In genomic region chr3:42546691-42547213, GRCh38 we compare ENCODE assay signal across 13 cellular contexts. TPM values are rescaled to one million over a fixed set of nuclear protein-coding genes. Genes with fewer than 3 reads are reported as not detected.
DNase-seq lines count a peak whose midpoint lies in the region; ATAC-seq and TF ChIP-seq lines count a peak whose summit lies in the region.
"Had no signal": no experiment of that assay in that cellular context is flagged by ENCODE, and none has a peak within 500 bp of the region (broad histone marks: within the 10 kb centered on the region; RNA-seq: fewer than 3 reads in every experiment).

No MANE protein-coding gene starts in this region.

- H3K4me3 Mint-ChIP-seq in CD4-positive, CD25-positive, alpha-beta regulatory T cell = no peak overlapping the region
- no peak overlapping the region for H3K4me3 Mint-ChIP-seq in CD4-positive, alpha-beta memory T cell
- H3K4me3 Mint-ChIP-seq: CD14-positive monocyte had no signal

- H3K27ac Mint-ChIP-seq in CD4-positive, CD25-positive, alpha-beta regulatory T cell = peak overlapping the region in 2 of 3 donors; percentile 26 to 67
- H3K27ac Mint-ChIP-seq in CD4-positive, alpha-beta memory T cell = peak overlapping the region in 2 of 7 donors; percentile 7 to 35
- H3K27ac Mint-ChIP-seq: CD14-positive monocyte had no signal

- H3K27me3 ChIP-seq in CD4-positive, CD25-positive, alpha-beta regulatory T cell (ENCODE audit: control insufficient read depth, insufficient read depth, low read length) = no peaks in the 10 kb centered on the region
- H3K27me3 ChIP-seq in tibial artery (no peaks in the 10 kb centered on the region), ascending aorta (no peaks in the 10 kb centered on the region)
- no peaks in the 10 kb centered on the region for H3K27me3 ChIP-seq in CD4-positive, alpha-beta memory T cell (ENCODE audit: insufficient read depth, low read length)

- H3K27ac ChIP-seq in CD4-positive, CD25-positive, alpha-beta regulatory T cell (ENCODE audit: insufficient read depth, low read length, poor library complexity, severe bottlenecking) = no peak overlapping the region
- H3K27ac ChIP-seq in cingulate gyrus (ENCODE audit: low read depth, low read length) (peak overlapping the region; percentile 56), tibial artery (peak overlapping the region; percentile 83 to 84), ascending aorta (no peak overlapping the region)
- H3K27ac ChIP-seq in CD4-positive, alpha-beta memory T cell (ENCODE audit: low read depth, low read length) = no peak overlapping the region

- intact Hi-C loops in tibial artery (cut with DNase I; ENCODE audit: low total_unique reads) = loop anchor here (5.0 to 10.0 kb wide), 2 partner anchors 44 to 312 kb away; partner anchors contain the start of gene VIPR1
- intact Hi-C loops in CD4-positive, alpha-beta memory T cell (cut with micrococcal nuclease) = loop anchor here (1.0 kb wide), 1 partner anchor 10 kb away; no protein-coding TSS in a partner anchor
- intact Hi-C loops in ascending aorta (cut with DNase I) = loop anchor here (1.0 to 5.0 kb wide), 4 partner anchors 44 to 314 kb away; partner anchors contain the start of gene VIPR1

- no peaks in the 10 kb centered on the region for H3K9me3 Mint-ChIP-seq in CD4-positive, CD25-positive, alpha-beta regulatory T cell
- no peaks in the 10 kb centered on the region for H3K9me3 Mint-ChIP-seq in CD4-positive, alpha-beta memory T cell

- H3K27me3 Mint-ChIP-seq in CD4-positive, CD25-positive, alpha-beta regulatory T cell = no peaks in the 10 kb centered on the region
- no peaks in the 10 kb centered on the region for H3K27me3 Mint-ChIP-seq in CD4-positive, alpha-beta memory T cell

- TF ChIP-seq CTCF in tibial artery (IDR thresholded peaks at IDR 0.05) = no peak
- TF ChIP-seq CTCF in ascending aorta (IDR thresholded peaks at IDR 0.05) = no peak

- no peaks in the 10 kb centered on the region for H3K9me3 ChIP-seq in CD4-positive, CD25-positive, alpha-beta regulatory T cell (ENCODE audit: control insufficient read depth in 2 of 2, low read length in 2 of 2)
- H3K9me3 ChIP-seq in tibial artery (no peaks in the 10 kb centered on the region), ascending aorta (no peaks in the 10 kb centered on the region)
- no peaks in the 10 kb centered on the region for H3K9me3 ChIP-seq in CD4-positive, alpha-beta memory T cell (ENCODE audit: control insufficient read depth in 1 of 2, low read length in 2 of 2)
- H3K9me3 ChIP-seq: Caco-2 had no signal

- peaks cover 18% of the 10 kb centered on the region for H3K36me3 Mint-ChIP-seq in CD4-positive, CD25-positive, alpha-beta regulatory T cell
- peaks cover 20 to 33% of the 10 kb centered on the region in 2 donors for H3K36me3 Mint-ChIP-seq in CD4-positive, alpha-beta memory T cell

- CTCF ChIA-PET in CD4-positive, alpha-beta memory T cell (lab: Charles Lee; ENCODE audit: partially characterized antibody) = interaction anchor here (1.0 to 50.4 kb wide), 10 partner anchors 3 to 356 kb away, joined by 3 to 1823 read pairs (median 4); partner anchors contain the start of genes SEC22C, SS18L2 and VIPR1

- no peak for ATAC-seq in CD4-positive, CD25-positive, alpha-beta regulatory T cell (ENCODE audit: low read depth in 2 of 2)

- no peak for DNase-seq in CD4-positive, CD25-positive, alpha-beta regulatory T cell
- DNase-seq in MV-4-11 (lab: John Stamatoyannopoulos, UW) (peak; percentile 45), tibial artery (no peak), ascending aorta (ENCODE audit: low spot score in 2 of 2) (no peak), NCI-H2029 (lab: John Stamatoyannopoulos, UW) (no peak)
- DNase-seq in CD4-positive, alpha-beta memory T cell = no peak
- DNase-seq: GDM1, NCI-H1436, NCI-H524 treated with DMSO at 0.1 percent for 48 hours, SIG-M5 had no signal

- H3K36me3 ChIP-seq in CD4-positive, CD25-positive, alpha-beta regulatory T cell (ENCODE audit: control insufficient read depth, insufficient read depth, low read length) = peaks cover 21% of the 10 kb centered on the region
- peaks cover 0 to 20% (median 19%) of the 10 kb centered on the region in 3 donors for H3K36me3 ChIP-seq in tibial artery
- peaks cover 1% of the 10 kb centered on the region for H3K36me3 ChIP-seq in CD4-positive, alpha-beta memory T cell (ENCODE audit: insufficient read depth, low read length)
- peaks cover 0 to 7% of the 10 kb centered on the region in 2 donors for H3K36me3 ChIP-seq in ascending aorta

- H3K4me1 Mint-ChIP-seq in CD4-positive, CD25-positive, alpha-beta regulatory T cell = peaks cover 0 to 9% (median 3%) of the 10 kb centered on the region in 4 donors
- H3K4me1 Mint-ChIP-seq in CD4-positive, alpha-beta memory T cell = peaks cover 4 to 26% (median 12%) of the 10 kb centered on the region in 4 donors

- H3K4me3 ChIP-seq in CD4-positive, CD25-positive, alpha-beta regulatory T cell (ENCODE audit: low read depth, low read length) = no peak overlapping the region
- H3K4me3 ChIP-seq in tibial artery = no peak overlapping the region
- H3K4me3 ChIP-seq in CD4-positive, alpha-beta memory T cell (ENCODE audit: low read length in 2 of 2) = no peak overlapping the region
- H3K4me3 ChIP-seq in ascending aorta = no peak overlapping the region

- H3K4me1 ChIP-seq in CD4-positive, CD25-positive, alpha-beta regulatory T cell (ENCODE audit: control insufficient read depth, insufficient read depth, low read length, poor library complexity, severe bottlenecking) = no peaks in the 10 kb centered on the region
- H3K4me1 ChIP-seq in tibial artery (peaks cover 0 to 55% (median 45%) of the 10 kb centered on the region in 4 donors), ascending aorta (peaks cover 6 to 17% of the 10 kb centered on the region in 2 donors)
- no peaks in the 10 kb centered on the region for H3K4me1 ChIP-seq in CD4-positive, alpha-beta memory T cell (ENCODE audit: insufficient read depth, low read length)
- H3K4me1 ChIP-seq: Caco-2 had no signal

- POLR2A ChIA-PET in CD4-positive, alpha-beta memory T cell (lab: Charles Lee; ENCODE audit: partially characterized antibody) = interaction anchor here (0.6 to 3.6 kb wide), 3 partner anchors 10 to 45 kb away, joined by 3 to 28 read pairs (median 11); partner anchors contain the start of gene VIPR1

RNA-seq across cellular contexts. Expression of gene SEC22C, which starts 35.0 kb away (rescaled TPM):
- 72.0 TPM for total RNA-seq in CD4-positive, CD25-positive, alpha-beta regulatory T cell
- polyA plus RNA-seq in CD4-positive, CD25-positive, alpha-beta regulatory T cell = 10 to 100 TPM; 40.9 to 53.9 (median 51.4) TPM
- 10 to 100 TPM; 55.8 to 56.6 TPM for total RNA-seq in CD4-positive, alpha-beta memory T cell
- 10 to 100 TPM; 53.1 to 70.3 TPM for polyA plus RNA-seq in CD4-positive, alpha-beta memory T cell
- 28.3 TPM for total RNA-seq in ascending aorta

RNA-seq across cellular contexts. Expression of gene SS18L2, which starts 43.9 kb away (rescaled TPM):
- total RNA-seq in CD4-positive, CD25-positive, alpha-beta regulatory T cell = 52.7 TPM
- 100 to 1,000 TPM; 129 to 153 (median 142) TPM for polyA plus RNA-seq in CD4-positive, CD25-positive, alpha-beta regulatory T cell
- 10 to 100 TPM; 51.0 to 61.9 TPM for total RNA-seq in CD4-positive, alpha-beta memory T cell
- polyA plus RNA-seq in CD4-positive, alpha-beta memory T cell = 100 to 1,000 TPM; 150 to 159 TPM
- 1.5 TPM for total RNA-seq in ascending aorta

RNA-seq across cellular contexts. Expression of gene VIPR1, which starts 44.3 kb away (rescaled TPM):
- total RNA-seq in CD4-positive, CD25-positive, alpha-beta regulatory T cell = 31.2 TPM
- 10 to 100 TPM in 1 of 4 donors, 1 to 10 TPM in 3; 5.0 to 10.7 (median 8.1) TPM for polyA plus RNA-seq in CD4-positive, CD25-positive, alpha-beta regulatory T cell
- total RNA-seq in CD4-positive, alpha-beta memory T cell = 100 to 1,000 TPM in 1 of 2 experiments, 10 to 100 TPM in 1; 93.6 to 104 TPM
- 10 to 100 TPM; 23.1 to 30.4 TPM for polyA plus RNA-seq in CD4-positive, alpha-beta memory T cell
- 3.5 TPM for total RNA-seq in ascending aorta

RNA-seq across cellular contexts. Expression of gene NKTR, which starts 53.7 kb away (rescaled TPM):
- total RNA-seq in CD4-positive, CD25-positive, alpha-beta regulatory T cell = 291 TPM
- polyA plus RNA-seq in CD4-positive, CD25-positive, alpha-beta regulatory T cell = 10 to 100 TPM in 3 of 4 donors, 1 to 10 TPM in 1; 9.7 to 17.1 (median 10.9) TPM
- total RNA-seq in CD4-positive, alpha-beta memory T cell = 100 to 1,000 TPM; 256 to 269 TPM
- polyA plus RNA-seq in CD4-positive, alpha-beta memory T cell = 10 to 100 TPM in 1 of 2 donors, 1 to 10 TPM in 1; 8.9 to 23.2 TPM
- total RNA-seq in ascending aorta = 41.7 TPM

Comparison
In these comparisons a context has a peak if more than half of its experiments do, and no peak if none do; other contexts are left out.
1. H3K27ac ChIP-seq: peak in cingulate gyrus (single experiment) and tibial artery (2 of 2); none in CD4-positive, CD25-positive, alpha-beta regulatory T cell (single experiment), CD4-positive, alpha-beta memory T cell (single experiment) and ascending aorta (0 of 2).
2. RNA of gene SS18L2, which starts 43.9 kb away (total RNA-seq): 51.0 to 61.9 TPM in CD4-positive, alpha-beta memory T cell and 52.7 TPM in CD4-positive, CD25-positive, alpha-beta regulatory T cell (single experiment); 1.5 TPM in ascending aorta (single experiment); every median in the first group is over 10 times any median in the second.